ENCODE assay signal across 24 cellular contexts in genomic region chr15:41984622-41985021, GRCh38. TPM values are rescaled to one million over a fixed set of nuclear protein-coding genes. Genes with fewer than 3 reads are reported as not detected.
"Had no signal": no experiment of that assay in that cellular context is flagged by ENCODE, and none has a peak within 500 bp of the region (broad histone marks: within the 10 kb centered on the region; RNA-seq: fewer than 3 reads in every experiment).

No MANE protein-coding gene starts in this region.

- ATAC-seq: activated naive CD4-positive, alpha-beta T cell treated with anti-CD3 and anti-CD28 coated beads, Interleukin-2, amount 50 U/mL, for 72 hours; activated naive CD8-positive, alpha-beta T cell treated with anti-CD3 and anti-CD28 coated beads, Interleukin-2, amount 50 U/mL, for 24 hours; activated T-cell treated with anti-CD3 and anti-CD28 coated beads, Interleukin-2, amount 50 U/mL, for 4 hours; T-helper 17 cell; WTC11 had no signal

- H3K4me1 Mint-ChIP-seq: activated naive CD8-positive, alpha-beta T cell treated with anti-CD3 and anti-CD28 coated beads, Interleukin-2, amount 50 U/mL, for 24 hours had no signal

- H3K36me3 Mint-ChIP-seq: activated naive CD4-positive, alpha-beta T cell treated with anti-CD3 and anti-CD28 coated beads, Interleukin-2, amount 50 U/mL, for 72 hours; brain; WTC11 had no signal

- H3K27me3 ChIP-seq: ascending aorta had no signal

- H3K36me3 ChIP-seq: ascending aorta had no signal

- H3K4me3 Mint-ChIP-seq: activated CD4-positive, alpha-beta memory T cell treated with anti-CD3 and anti-CD28 coated beads, Interleukin-2, amount 10 ng/mL, durations not matched to agents 7 days and 5 days; activated CD4-positive, alpha-beta T cell treated with anti-CD3 and anti-CD28 coated beads, Interleukin-2, amount 10 ng/mL, durations not matched to agents 7 days and 5 days; activated naive CD8-positive, alpha-beta T cell treated with anti-CD3 and anti-CD28 coated beads, Interleukin-2, amount 50 U/mL, for 24 hours; activated T-cell treated with anti-CD3 and anti-CD28 coated beads, Interleukin-2, amount 50 U/mL, for 4 hours; brain; T-helper 17 cell; WTC11 had no signal

- H3K27ac Mint-ChIP-seq: activated CD4-positive, alpha-beta memory T cell treated with anti-CD3 and anti-CD28 coated beads, Interleukin-2, amount 10 ng/mL, durations not matched to agents 7 days and 5 days; activated CD4-positive, alpha-beta T cell treated with anti-CD3 and anti-CD28 coated beads, Interleukin-2, amount 10 ng/mL, durations not matched to agents 7 days and 5 days; activated naive CD8-positive, alpha-beta T cell treated with anti-CD3 and anti-CD28 coated beads, Interleukin-2, amount 50 U/mL, for 24 hours; brain; T-helper 17 cell; WTC11 had no signal

- H3K9me3 Mint-ChIP-seq: activated CD4-positive, alpha-beta memory T cell treated with anti-CD3 and anti-CD28 coated beads, Interleukin-2, amount 10 ng/mL, durations not matched to agents 7 days and 5 days; activated CD4-positive, alpha-beta T cell treated with anti-CD3 and anti-CD28 coated beads, Interleukin-2, amount 10 ng/mL, durations not matched to agents 7 days and 5 days; activated naive CD4-positive, alpha-beta T cell treated with anti-CD3 and anti-CD28 coated beads, Interleukin-2, amount 50 U/mL, for 72 hours; activated naive CD8-positive, alpha-beta T cell treated with anti-CD3 and anti-CD28 coated beads, Interleukin-2, amount 50 U/mL, for 24 hours; activated T-cell treated with anti-CD3 and anti-CD28 coated beads, Interleukin-2, amount 50 U/mL, for 4 hours; brain; WTC11 had no signal

- H3K4me3 ChIP-seq: ascending aorta had no signal

- H3K27me3 Mint-ChIP-seq: activated CD4-positive, alpha-beta memory T cell treated with anti-CD3 and anti-CD28 coated beads, Interleukin-2, amount 10 ng/mL, durations not matched to agents 7 days and 5 days; activated CD4-positive, alpha-beta T cell treated with anti-CD3 and anti-CD28 coated beads, Interleukin-2, amount 10 ng/mL, durations not matched to agents 7 days and 5 days had no signal

- H3K9me3 ChIP-seq: ascending aorta had no signal

- DNase-seq: activated CD4-positive, alpha-beta memory T cell treated with anti-CD3 and anti-CD28 coated beads, Interleukin-2, amount 10 ng/mL, durations not matched to agents 7 days and 5 days; activated CD4-positive, alpha-beta T cell treated with anti-CD3 and anti-CD28 coated beads for 1 hour; activated CD4-positive, alpha-beta T cell treated with anti-CD3 and anti-CD28 coated beads, Interleukin-2, amount 10 ng/mL, durations not matched to agents 7 days and 5 days; activated naive CD8-positive, alpha-beta T cell treated with anti-CD3 and anti-CD28 coated beads, Interleukin-2, amount 50 U/mL, for 24 hours; activated T-cell treated with anti-CD3 and anti-CD28 coated beads, Interleukin-2, amount 50 U/mL, for 4 hours; amniotic stem cell; MM.1S; NCI-H1105; NCI-H1436; NCI-H1694 treated with DMSO at 0.1 percent for 48 hours; NCI-H2029 treated with DMSO at 0.1 percent for 48 hours; NCI-H345; NCI-H510A; NCI-H526 treated with DMSO at 0.1 percent for 48 hours; NCI-H82; SIG-M5; T-helper 17 cell; T-helper 9 cell had no signal

RNA-seq across cellular contexts. Expression of gene PLA2G4E, which starts 36.2 kb away (rescaled TPM):
- total RNA-seq: activated CD4-positive, alpha-beta memory T cell treated with anti-CD3 and anti-CD28 coated beads, Interleukin-2, amount 10 ng/mL, durations not matched to agents 7 days and 5 days; activated CD4-positive, alpha-beta T cell treated with anti-CD3 and anti-CD28 coated beads, Interleukin-2, amount 10 ng/mL, durations not matched to agents 7 days and 5 days; activated naive CD4-positive, alpha-beta T cell treated with anti-CD3 and anti-CD28 coated beads, Interleukin-2, amount 50 U/mL, for 72 hours; activated T-cell treated with anti-CD3 and anti-CD28 coated beads, Interleukin-2, amount 50 U/mL, for 4 hours; ascending aorta; OCI-LY7; RPMI7951; T-helper 17 cell; WTC11 had no signal
